Comparison of ENCODE assay signal across 18 cellular contexts in genomic region chrX:79094075-79094832, GRCh38. TPM values are rescaled to one million over a fixed set of nuclear protein-coding genes. Genes with fewer than 3 reads are reported as not detected.
"Had no signal": no experiment of that assay in that cellular context is flagged by ENCODE, and none has a peak within 500 bp of the region (broad histone marks: within the 10 kb centered on the region; RNA-seq: fewer than 3 reads in every experiment).

No MANE protein-coding gene starts in this region.

- H3K27me3 ChIP-seq: body of pancreas, spleen, suprapubic skin, transverse colon, uterus had no signal

- H3K27ac ChIP-seq: body of pancreas, lower lobe of right lung, suprapubic skin, transverse colon, uterus had no signal

- DNase-seq: activated CD4-positive, alpha-beta T cell treated with anti-CD3 and anti-CD28 coated beads, Interleukin-2, amount 10 ng/mL, durations not matched to agents 24 days and 14 days; activated CD4-positive, CD25-positive, alpha-beta regulatory T cell; activated CD8-positive, alpha-beta memory T cell treated with anti-CD3 and anti-CD28 coated beads for 24 hours; activated naive CD4-positive, alpha-beta T cell; body of pancreas; hypothalamus; islet precursor cell; left colon; lower lobe of right lung; retina; spleen; stimulated activated naive CD8-positive, alpha-beta T cell treated with anti-CD3 and anti-CD28 coated beads, Interleukin-15, Interleukin-2, amounts not matched to agents 100 U/mL and 50 U/mL, for 24 hours; T1000; transverse colon; uterus had no signal

- H3K27me3 Mint-ChIP-seq: activated CD4-positive, alpha-beta T cell treated with anti-CD3 and anti-CD28 coated beads, Interleukin-2, amount 10 ng/mL, durations not matched to agents 24 days and 14 days had no signal

- H3K9me3 ChIP-seq: body of pancreas, lower lobe of right lung, spleen, suprapubic skin, transverse colon, uterus had no signal

- H3K4me3 Mint-ChIP-seq: activated CD4-positive, alpha-beta T cell treated with anti-CD3 and anti-CD28 coated beads, Interleukin-2, amount 10 ng/mL, durations not matched to agents 24 days and 14 days; neural crest cell had no signal

- H3K4me1 Mint-ChIP-seq: neural crest cell had no signal

- ATAC-seq: body of pancreas; left colon; lower lobe of right lung; stimulated activated naive CD8-positive, alpha-beta T cell treated with anti-CD3 and anti-CD28 coated beads, Interleukin-15, Interleukin-2, amounts not matched to agents 100 U/mL and 50 U/mL, for 24 hours had no signal

RNA-seq across cellular contexts. Expression of gene GPR174, which starts 50.2 kb away (rescaled TPM):
- total RNA-seq: frontal cortex, neural crest cell had no signal
